In the genomic region with DNA sequence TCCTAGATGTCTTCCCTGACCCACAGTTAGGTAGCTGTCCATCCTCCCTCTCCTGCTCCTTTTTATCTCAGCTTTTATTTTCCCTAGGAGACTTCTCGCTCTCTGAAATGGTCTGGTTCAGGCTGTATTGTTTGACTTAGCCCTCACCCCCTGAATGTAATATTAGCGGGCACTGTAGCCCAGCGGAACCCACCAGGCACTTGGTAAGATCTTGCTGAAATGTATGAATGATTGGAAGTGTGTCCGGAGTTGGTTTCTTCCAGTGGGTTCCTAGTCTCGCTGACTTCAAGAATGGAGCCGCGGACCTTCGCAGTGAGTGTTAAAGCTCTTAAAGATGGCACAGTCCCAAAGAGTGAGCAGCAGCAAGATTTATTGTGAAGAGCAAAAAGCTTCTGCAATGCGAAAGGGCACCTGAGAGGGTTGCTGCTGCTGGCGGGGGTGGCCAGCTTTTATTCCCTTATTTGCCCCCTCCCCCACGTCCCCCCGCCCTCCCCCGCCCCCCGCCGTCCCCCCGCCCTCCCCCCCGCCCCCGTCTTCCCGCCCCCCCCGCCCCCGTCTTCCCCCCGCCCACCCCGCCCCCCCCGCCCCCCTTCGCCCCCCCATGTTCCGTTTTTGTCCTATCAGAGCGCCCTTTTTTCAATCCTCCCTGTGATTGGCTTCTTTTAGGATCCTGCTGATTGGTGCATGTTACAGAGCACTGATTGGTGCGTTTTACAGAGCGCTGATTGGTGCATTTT, we compare ENCODE assay signal across 2 cellular contexts.
TF ChIP-seq lines count a peak whose summit lies in the region.

No MANE protein-coding gene starts in this region.

TF ChIP-seq in A549, 52 proteins besides CTCF, POLR2A, EP300 and RAD21 (continued from another document):
- TF ChIP-seq, protein P1, sequence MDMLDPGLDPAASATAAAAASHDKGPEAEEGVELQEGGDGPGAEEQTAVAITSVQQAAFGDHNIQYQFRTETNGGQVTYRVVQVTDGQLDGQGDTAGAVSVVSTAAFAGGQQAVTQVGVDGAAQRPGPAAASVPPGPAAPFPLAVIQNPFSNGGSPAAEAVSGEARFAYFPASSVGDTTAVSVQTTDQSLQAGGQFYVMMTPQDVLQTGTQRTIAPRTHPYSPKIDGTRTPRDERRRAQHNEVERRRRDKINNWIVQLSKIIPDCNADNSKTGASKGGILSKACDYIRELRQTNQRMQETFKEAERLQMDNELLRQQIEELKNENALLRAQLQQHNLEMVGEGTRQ (IDR thresholded peaks at IDR 0.05) = no peak
- TF ChIP-seq FOSB (CRISPR knock-in tag; IDR thresholded peaks at IDR 0.05) = no peak
- TF ChIP-seq, protein P2, sequence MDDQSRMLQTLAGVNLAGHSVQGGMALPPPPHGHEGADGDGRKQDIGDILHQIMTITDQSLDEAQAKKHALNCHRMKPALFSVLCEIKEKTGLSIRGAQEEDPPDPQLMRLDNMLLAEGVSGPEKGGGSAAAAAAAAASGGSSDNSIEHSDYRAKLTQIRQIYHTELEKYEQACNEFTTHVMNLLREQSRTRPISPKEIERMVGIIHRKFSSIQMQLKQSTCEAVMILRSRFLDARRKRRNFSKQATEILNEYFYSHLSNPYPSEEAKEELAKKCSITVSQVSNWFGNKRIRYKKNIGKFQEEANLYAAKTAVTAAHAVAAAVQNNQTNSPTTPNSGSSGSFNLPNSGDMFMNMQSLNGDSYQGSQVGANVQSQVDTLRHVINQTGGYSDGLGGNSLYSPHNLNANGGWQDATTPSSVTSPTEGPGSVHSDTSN (IDR thresholded peaks at IDR 0.05) = no peak
- TF ChIP-seq HDAC2 (IDR thresholded peaks at IDR 0.05) = no peak
- TF ChIP-seq, protein P3, sequence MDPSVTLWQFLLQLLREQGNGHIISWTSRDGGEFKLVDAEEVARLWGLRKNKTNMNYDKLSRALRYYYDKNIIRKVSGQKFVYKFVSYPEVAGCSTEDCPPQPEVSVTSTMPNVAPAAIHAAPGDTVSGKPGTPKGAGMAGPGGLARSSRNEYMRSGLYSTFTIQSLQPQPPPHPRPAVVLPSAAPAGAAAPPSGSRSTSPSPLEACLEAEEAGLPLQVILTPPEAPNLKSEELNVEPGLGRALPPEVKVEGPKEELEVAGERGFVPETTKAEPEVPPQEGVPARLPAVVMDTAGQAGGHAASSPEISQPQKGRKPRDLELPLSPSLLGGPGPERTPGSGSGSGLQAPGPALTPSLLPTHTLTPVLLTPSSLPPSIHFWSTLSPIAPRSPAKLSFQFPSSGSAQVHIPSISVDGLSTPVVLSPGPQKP (IDR thresholded peaks at IDR 0.05; ENCODE audit: low read depth, low read length) = no peak
- no peak for TF ChIP-seq EHMT2 (IDR thresholded peaks at IDR 0.05; ENCODE audit: low read depth)
- TF ChIP-seq ZSCAN20 (CRISPR knock-in tag; IDR thresholded peaks at IDR 0.05) = no peak
- TF ChIP-seq HEYL (CRISPR knock-in tag; IDR thresholded peaks at IDR 0.05) = no peak

TF ChIP-seq in neural cell, 6 proteins besides CTCF, POLR2A, EP300 and RAD21 (continued from another document):
- TF ChIP-seq, protein P4, sequence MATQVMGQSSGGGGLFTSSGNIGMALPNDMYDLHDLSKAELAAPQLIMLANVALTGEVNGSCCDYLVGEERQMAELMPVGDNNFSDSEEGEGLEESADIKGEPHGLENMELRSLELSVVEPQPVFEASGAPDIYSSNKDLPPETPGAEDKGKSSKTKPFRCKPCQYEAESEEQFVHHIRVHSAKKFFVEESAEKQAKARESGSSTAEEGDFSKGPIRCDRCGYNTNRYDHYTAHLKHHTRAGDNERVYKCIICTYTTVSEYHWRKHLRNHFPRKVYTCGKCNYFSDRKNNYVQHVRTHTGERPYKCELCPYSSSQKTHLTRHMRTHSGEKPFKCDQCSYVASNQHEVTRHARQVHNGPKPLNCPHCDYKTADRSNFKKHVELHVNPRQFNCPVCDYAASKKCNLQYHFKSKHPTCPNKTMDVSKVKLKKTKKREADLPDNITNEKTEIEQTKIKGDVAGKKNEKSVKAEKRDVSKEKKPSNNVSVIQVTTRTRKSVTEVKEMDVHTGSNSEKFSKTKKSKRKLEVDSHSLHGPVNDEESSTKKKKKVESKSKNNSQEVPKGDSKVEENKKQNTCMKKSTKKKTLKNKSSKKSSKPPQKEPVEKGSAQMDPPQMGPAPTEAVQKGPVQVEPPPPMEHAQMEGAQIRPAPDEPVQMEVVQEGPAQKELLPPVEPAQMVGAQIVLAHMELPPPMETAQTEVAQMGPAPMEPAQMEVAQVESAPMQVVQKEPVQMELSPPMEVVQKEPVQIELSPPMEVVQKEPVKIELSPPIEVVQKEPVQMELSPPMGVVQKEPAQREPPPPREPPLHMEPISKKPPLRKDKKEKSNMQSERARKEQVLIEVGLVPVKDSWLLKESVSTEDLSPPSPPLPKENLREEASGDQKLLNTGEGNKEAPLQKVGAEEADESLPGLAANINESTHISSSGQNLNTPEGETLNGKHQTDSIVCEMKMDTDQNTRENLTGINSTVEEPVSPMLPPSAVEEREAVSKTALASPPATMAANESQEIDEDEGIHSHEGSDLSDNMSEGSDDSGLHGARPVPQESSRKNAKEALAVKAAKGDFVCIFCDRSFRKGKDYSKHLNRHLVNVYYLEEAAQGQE (IDR thresholded peaks at IDR 0.05; ENCODE audit: borderline replicate concordance) = no peak
- no peak for TF ChIP-seq SMC3 (conservative IDR thresholded peaks at IDR 0.05; ENCODE audit: poor library complexity)
